2 cellular contexts compared by ENCODE assay signal in genomic region chr14:30691751-30692398, GRCh38.
A peak's percentile ranks its signal among the peaks of the same experiment; 100 is the strongest.
TF ChIP-seq lines count a peak whose summit lies in the region.

No MANE protein-coding gene starts in this region.

TF ChIP-seq in HEK293, 187 proteins besides CTCF, POLR2A, EP300 and RAD21 (continued from another document and continues in another):
- TF ChIP-seq ZNF280C (tag by site-specific recombination; IDR thresholded peaks at IDR 0.05) (no peak), GFI1B (tag by site-specific recombination; IDR thresholded peaks at IDR 0.05) (no peak), ZNF433 (tag by site-specific recombination; IDR thresholded peaks at IDR 0.05; ENCODE audit: low read depth) (peak; percentile 53; the same call in 1 of the 2 replicates), PRDM6 (tag by site-specific recombination; IDR thresholded peaks at IDR 0.05) (no peak), TCF7L2 (IDR thresholded peaks at IDR 0.05; ENCODE audit: borderline replicate concordance, low read depth, low read length) (no peak), ZNF335 (tag by site-specific recombination; conservative IDR thresholded peaks at IDR 0.05) (no peak), ZNF19 (tag by site-specific recombination; IDR thresholded peaks at IDR 0.05; ENCODE audit: low read depth) (no peak), ZNF626 (tag by site-specific recombination; IDR thresholded peaks at IDR 0.05) (no peak), ZNF23 (tag by site-specific recombination; IDR thresholded peaks at IDR 0.05; ENCODE audit: borderline replicate concordance) (no peak), ZNF624 (tag by site-specific recombination; IDR thresholded peaks at IDR 0.05) (no peak), YY2 (tag by site-specific recombination; IDR thresholded peaks at IDR 0.05) (no peak), ZSCAN4 (tag by site-specific recombination; IDR thresholded peaks at IDR 0.05) (no peak), ZNF623 (tag by site-specific recombination; IDR thresholded peaks at IDR 0.05) (0 out of 2 replicates have a peak, but pooled peaks have one; percentile 23), ZNF311 (tag by site-specific recombination; IDR thresholded peaks at IDR 0.05; ENCODE audit: borderline replicate concordance) (no peak), ZNF510 (tag by site-specific recombination; IDR thresholded peaks at IDR 0.05; ENCODE audit: insufficient replicate concordance) (no peak), ZBTB8A (tag by site-specific recombination; IDR thresholded peaks at IDR 0.05) (peak; percentile 31; the same call in 1 of the 2 replicates), ZNF114 (tag by site-specific recombination; IDR thresholded peaks at IDR 0.05) (no peak), ZFP69B (tag by site-specific recombination; IDR thresholded peaks at IDR 0.05) (no peak), ZNF169 (tag by site-specific recombination; IDR thresholded peaks at IDR 0.05) (no peak), BCL11A (tag by site-specific recombination; IDR thresholded peaks at IDR 0.05; ENCODE audit: low read depth) (no peak), SALL2 (tag by site-specific recombination; IDR thresholded peaks at IDR 0.05; ENCODE audit: borderline replicate concordance) (no peak), GLI2 (tag by site-specific recombination; IDR thresholded peaks at IDR 0.05; ENCODE audit: borderline replicate concordance, low read depth) (no peak)
- TF ChIP-seq, protein P1, sequence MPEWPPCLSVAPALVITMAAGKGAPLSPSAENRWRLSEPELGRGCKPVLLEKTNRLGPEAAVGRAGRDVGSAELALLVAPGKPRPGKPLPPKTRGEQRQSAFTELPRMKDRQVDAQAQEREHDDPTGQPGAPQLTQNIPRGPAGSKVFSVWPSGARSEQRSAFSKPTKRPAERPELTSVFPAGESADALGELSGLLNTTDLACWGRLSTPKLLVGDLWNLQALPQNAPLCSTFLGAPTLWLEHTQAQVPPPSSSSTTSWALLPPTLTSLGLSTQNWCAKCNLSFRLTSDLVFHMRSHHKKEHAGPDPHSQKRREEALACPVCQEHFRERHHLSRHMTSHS (tag by site-specific recombination; IDR thresholded peaks at IDR 0.05), result no peak

TF ChIP-seq in GM12878, 131 proteins besides CTCF, POLR2A, EP300 and RAD21 (continued from another document):
- no peak for TF ChIP-seq SKIL (IDR thresholded peaks at IDR 0.05; ENCODE audit: low read depth, poor library complexity, severe bottlenecking)
- no peak for TF ChIP-seq RCOR1 (conservative IDR thresholded peaks at IDR 0.05; ENCODE audit: low read depth, low read length)
- TF ChIP-seq CBFB (IDR thresholded peaks at IDR 0.05; ENCODE audit: low read depth), result no peak
- no peak for TF ChIP-seq MEF2B (IDR thresholded peaks at IDR 0.05; ENCODE audit: partially characterized antibody, poor library complexity, severe bottlenecking)
- TF ChIP-seq RELA (IDR thresholded peaks at IDR 0.05; ENCODE audit: borderline replicate concordance, partially characterized antibody), result no peak
- TF ChIP-seq RAD51 (IDR thresholded peaks at IDR 0.05), result no peak
- TF ChIP-seq ZBED1 (IDR thresholded peaks at IDR 0.05; ENCODE audit: borderline replicate concordance), result no peak
- no peak for TF ChIP-seq SMAD5 (IDR thresholded peaks at IDR 0.05; ENCODE audit: low read depth)
- no peak for TF ChIP-seq CREM (IDR thresholded peaks at IDR 0.05; ENCODE audit: low read depth)
- TF ChIP-seq FOS (IDR thresholded peaks at IDR 0.05; ENCODE audit: borderline replicate concordance, extremely low read depth, insufficient read length), result no peak
- TF ChIP-seq MYC (IDR thresholded peaks at IDR 0.05; ENCODE audit: insufficient read depth, insufficient read length, insufficient replicate concordance, low read length, severe bottlenecking), result no peak
- no peak for TF ChIP-seq CHD1 (IDR thresholded peaks at IDR 0.05; ENCODE audit: low read depth, low read length)
- no peak for TF ChIP-seq ZNF274 (IDR thresholded peaks at IDR 0.05; ENCODE audit: insufficient read depth, insufficient read length)
- no peak for TF ChIP-seq YY1 (IDR thresholded peaks at IDR 0.05; ENCODE audit: low read depth, low read length)
